Comparison of ENCODE assay signal across 8 cellular contexts in genomic region chr6:137661601-137662000, GRCh38.
DNase-seq lines count a peak whose midpoint lies in the region; ATAC-seq and TF ChIP-seq lines count a peak whose summit lies in the region.

No MANE protein-coding gene starts in this region.

- no peaks in the 10 kb centered on the region for H3K27me3 ChIP-seq in dorsolateral prefrontal cortex
- H3K27me3 ChIP-seq in psoas muscle (ENCODE audit: insufficient read depth in 3 of 3, low read length in 2 of 3) = no peaks in the 10 kb centered on the region

- WGBS in psoas muscle, 3 donors = 85 to 87% (median 86%) methylated on average over 5 of the region's 5 CpGs

- no peaks in the 10 kb centered on the region for H3K4me1 ChIP-seq in psoas muscle

- H3K27ac ChIP-seq in dorsolateral prefrontal cortex (no peak overlapping the region), psoas muscle (no peak overlapping the region)

- peak in 30 of 56 donors; percentile 9 to 50 (median 25) for TF ChIP-seq CTCF in dorsolateral prefrontal cortex (IDR thresholded peaks at IDR 0.05 in 54 of 56, conservative IDR thresholded peaks at IDR 0.05 in 2 of 56; ENCODE audit: low read depth in 1 of 56, partially characterized antibody in 56 of 56)
- peak; percentile 14 for TF ChIP-seq CTCF in psoas muscle (IDR thresholded peaks at IDR 0.05)

- no peak overlapping the region for H3K4me3 ChIP-seq in dorsolateral prefrontal cortex
- H3K4me3 ChIP-seq in psoas muscle = no peak overlapping the region

- intact Hi-C loops in dorsolateral prefrontal cortex (cut with DNase I) (no loop called here), psoas muscle (cut with DNase I) (no loop called here)

- no peaks in the 10 kb centered on the region for H3K36me3 ChIP-seq in psoas muscle (ENCODE audit: insufficient read depth in 1 of 2, low read depth in 1 of 2)

- no peak for ATAC-seq in psoas muscle
- ATAC-seq in GM18498 (IDR thresholded peaks at IDR 0.05; ENCODE audit: unreplicated experiment) = no peak
- ATAC-seq in HG02759 (IDR thresholded peaks at IDR 0.05; ENCODE audit: unreplicated experiment) = no peak

- DNase-seq in activated gamma-delta T cell treated with Interleukin-2 at 50 U/mL for 16 hours = peak; percentile 32
- DNase-seq in activated gamma-delta T cell (lab: John Stamatoyannopoulos, UW) = no peak
- peak; percentile 8 for DNase-seq in T-helper 22 cell (ENCODE audit: low read depth)
- no peak for DNase-seq in dorsolateral prefrontal cortex
- no peak for DNase-seq in psoas muscle
- DNase-seq in D341Med (ENCODE audit: low spot score) = no peak

- no peaks in the 10 kb centered on the region for H3K9me3 ChIP-seq in psoas muscle

Comparison
In these comparisons a context has a peak if more than half of its experiments do, and no peak if none do; other contexts are left out.
1. DNase-seq: peak in activated gamma-delta T cell treated with Interleukin-2 at 50 U/mL for 16 hours (single experiment) and T-helper 22 cell (single experiment); none in activated gamma-delta T cell (single experiment), dorsolateral prefrontal cortex (0 of 10), psoas muscle (0 of 2) and D341Med (single experiment).